In genomic region chr5:174725261-174725990, GRCh38 we compare ENCODE assay signal across 10 cellular contexts. TPM values are rescaled to one million over a fixed set of nuclear protein-coding genes. Genes with fewer than 3 reads are reported as not detected.
DNase-seq lines count a peak whose midpoint lies in the region; ATAC-seq and TF ChIP-seq lines count a peak whose summit lies in the region.
"Had no signal": no experiment of that assay in that cellular context is flagged by ENCODE, and none has a peak within 500 bp of the region (broad histone marks: within the 10 kb centered on the region; RNA-seq: fewer than 3 reads in every experiment).

No MANE protein-coding gene starts in this region.

- peaks cover 67% of the 10 kb centered on the region for H3K36me3 Mint-ChIP-seq in Caco-2 (ENCODE audit: insufficient read depth, unreplicated experiment)
- H3K36me3 Mint-ChIP-seq: IgD-negative memory B cell had no signal

- TSS peak; percentile 52 for BruUV-seq in Caco-2 (replicated peaks; lab: Mats Ljungman, UMichigan)

- WGBS in right cardiac atrium, result 10% methylated on average over 30 of the region's 30 CpGs

- CTCF ChIA-PET in Caco-2 (lab: Charles Lee), result interaction anchor here (0.8 to 1.0 kb wide), 3 partner anchors 31 to 306 kb away, joined by 4 to 5 read pairs (median 4); no protein-coding TSS in a partner anchor

- H3K4me3 ChIP-seq in Caco-2 (ENCODE audit: low read depth, low read length) (peak overlapping the region; percentile 94), SK-N-MC (peak overlapping the region; percentile 95), right cardiac atrium (ENCODE audit: low read length) (peak overlapping the region; percentile 46), rectal smooth muscle tissue (ENCODE audit: low read length) (peak overlapping the region; percentile 57)

- no peaks in the 10 kb centered on the region; the same call in 1 of the 2 replicates for H3K36me3 ChIP-seq in Caco-2 (ENCODE audit: control insufficient read depth, insufficient read depth, low read length)
- peaks cover 14% of the 10 kb centered on the region for H3K36me3 ChIP-seq in SK-N-MC (ENCODE audit: insufficient read depth, low read length)
- no peaks in the 10 kb centered on the region for H3K36me3 ChIP-seq in rectal smooth muscle tissue (ENCODE audit: control insufficient read depth, insufficient read depth, low read length)

- peak overlapping the region; percentile 93 for H3K4me3 Mint-ChIP-seq in Caco-2 (ENCODE audit: unreplicated experiment)
- H3K4me3 Mint-ChIP-seq: activated T-helper 1 cell treated with anti-CD3 and anti-CD28 coated beads, Interleukin-12 subunit alpha, Interleukin-12 subunit beta, Interleukin-2, Interleukin-4 antibody, amounts not matched to agents 30 ng/mL and 10 ng/mL and 1 ng/mL, durations not matched to agents 14 hours and 24 hours and 36 hours; IgD-negative memory B cell had no signal

- H3K27ac ChIP-seq in SK-N-MC (no peak overlapping the region), right cardiac atrium (ENCODE audit: low read length) (no peak overlapping the region), rectal smooth muscle tissue (ENCODE audit: low read depth, low read length) (no peak overlapping the region)

- peaks cover 38% of the 10 kb centered on the region for H3K4me1 Mint-ChIP-seq in Caco-2 (ENCODE audit: low read depth, unreplicated experiment)

- H3K4me1 ChIP-seq in Caco-2 (peaks cover 50% of the 10 kb centered on the region), right cardiac atrium (ENCODE audit: control insufficient read depth, insufficient read depth, low read length) (peaks cover 3% of the 10 kb centered on the region), rectal smooth muscle tissue (ENCODE audit: control insufficient read depth, insufficient read depth, low read length) (peaks cover 3% of the 10 kb centered on the region)

- H3K9me3 Mint-ChIP-seq in Caco-2 (ENCODE audit: unreplicated experiment), result no peaks in the 10 kb centered on the region

- DNase-seq in Caco-2, result peak; percentile 47 to 57
- no peak for DNase-seq in SK-N-MC (ENCODE audit: low read depth, low spot score)
- DNase-seq in right cardiac atrium, result no peak
- DNase-seq in iPS-NIHi7 (ENCODE audit: extremely low spot score), result no peak
- no peak for DNase-seq in NCI-H146 treated with DMSO at 0.1 percent for 48 hours (lab: John Stamatoyannopoulos, UW; ENCODE audit: unreplicated experiment)

- intact Hi-C loops in Caco-2 (cut with micrococcal nuclease; ENCODE audit: unreplicated experiment) (loop anchor here (2.0 to 5.0 kb wide), 3 partner anchors 101 to 389 kb away; no protein-coding TSS in a partner anchor), right cardiac atrium (cut with DNase I) (no loop called here)

- no peak for TF ChIP-seq CTCF in Caco-2 (IDR thresholded peaks at IDR 0.05; ENCODE audit: insufficient read depth in 1 of 2, low read depth in 1 of 2, low read length in 1 of 2, severe bottlenecking in 1 of 2, unreplicated experiment in 1 of 2)

- no peaks in the 10 kb centered on the region for H3K27me3 Mint-ChIP-seq in Caco-2 (ENCODE audit: insufficient read depth, unreplicated experiment)

- H3K9me3 ChIP-seq in Caco-2 (no peaks in the 10 kb centered on the region), SK-N-MC (ENCODE audit: low read depth, low read length) (no peaks in the 10 kb centered on the region), right cardiac atrium (ENCODE audit: control insufficient read depth, low read length) (no peaks in the 10 kb centered on the region)

- ATAC-seq in right cardiac atrium (no peak), HG03521 (IDR thresholded peaks at IDR 0.05; ENCODE audit: unreplicated experiment) (no peak), GM18861 (IDR thresholded peaks at IDR 0.05; ENCODE audit: unreplicated experiment) (no peak)

- H3K27me3 ChIP-seq in Caco-2 (replicated peaks; ENCODE audit: control insufficient read depth, insufficient read depth, low read length) (no peaks in the 10 kb centered on the region), right cardiac atrium (ENCODE audit: control insufficient read depth, insufficient read depth) (no peaks in the 10 kb centered on the region), rectal smooth muscle tissue (ENCODE audit: control insufficient read depth, insufficient read depth, low read length) (peaks cover 26% of the 10 kb centered on the region)

- H3K9ac ChIP-seq in SK-N-MC (ENCODE audit: insufficient read length) (peak overlapping the region; percentile 79), rectal smooth muscle tissue (ENCODE audit: low read length) (no peak overlapping the region)

- POLR2A ChIA-PET in Caco-2 (lab: Charles Lee), result interaction anchor here (0.5 to 0.8 kb wide), 3 partner anchors 90 to 112 kb away, joined by 3 read pairs; no protein-coding TSS in a partner anchor

- H3K27ac Mint-ChIP-seq in Caco-2 (ENCODE audit: unreplicated experiment), result peak overlapping the region; percentile 91
- H3K27ac Mint-ChIP-seq: activated T-helper 1 cell treated with anti-CD3 and anti-CD28 coated beads, Interleukin-12 subunit alpha, Interleukin-12 subunit beta, Interleukin-2, Interleukin-4 antibody, amounts not matched to agents 30 ng/mL and 10 ng/mL and 1 ng/mL, durations not matched to agents 14 hours and 24 hours and 36 hours; IgD-negative memory B cell had no signal

RNA-seq across cellular contexts. Expression of gene MSX2, which starts 1.0 kb away (rescaled TPM):
- total RNA-seq in Caco-2 (2022) (59.7 and 64.4 TPM in 2 replicates), right cardiac atrium (1 to 10 TPM; 1.9 to 3.2 (median 2.6) TPM)
- polyA plus RNA-seq in right cardiac atrium, result 2.7 TPM
- total RNA-seq: activated T-helper 1 cell treated with anti-CD3 and anti-CD28 coated beads, Interleukin-12 subunit alpha, Interleukin-12 subunit beta, Interleukin-2, Interleukin-4 antibody, amounts not matched to agents 30 ng/mL and 10 ng/mL and 1 ng/mL, durations not matched to agents 14 hours and 24 hours and 36 hours had no signal
- polyA plus RNA-seq: IgD-negative memory B cell had no signal

Comparison
In these comparisons a context has a peak if more than half of its experiments do, and no peak if none do; other contexts are left out.
1. DNase-seq: peak in Caco-2 (2 of 2); none in SK-N-MC (single experiment), right cardiac atrium (0 of 3), iPS-NIHi7 (single experiment) and NCI-H146 treated with DMSO at 0.1 percent for 48 hours (single experiment).
2. RNA of gene MSX2, which starts 1.0 kb away (total RNA-seq): 59.7 to 64.4 TPM in Caco-2; 1.9 to 3.2 TPM in right cardiac atrium; every median in the first group is over 10 times any median in the second.
3. Peak in every context shown above with its lines, with median percentiles within 50 percentile points of each other: H3K4me3 ChIP-seq.